ENCODE assay signal across 8 cellular contexts in genomic region chr10:24196426-24197039, GRCh38. TPM values are rescaled to one million over a fixed set of nuclear protein-coding genes. Genes with fewer than 3 reads are reported as not detected.
DNase-seq lines count a peak whose midpoint lies in the region; ATAC-seq, FAIRE-seq and TF ChIP-seq lines count a peak whose summit lies in the region.

No MANE protein-coding gene starts in this region.

- H3K79me2 ChIP-seq in astrocyte (ENCODE audit: insufficient read depth, low read length): no peaks in the 10 kb centered on the region

- H3K36me3 Mint-ChIP-seq in astrocyte (ENCODE audit: low read depth, unreplicated experiment): no peaks in the 10 kb centered on the region

- no peak for FAIRE-seq in astrocyte (lab: Jason Lieb, UNC)

- no peak overlapping the region for H3K9ac ChIP-seq in astrocyte (ENCODE audit: low read length)

- DNase-seq in G401 (ENCODE audit: low spot score) (peak; percentile 68), Kasumi-1 (lab: John Stamatoyannopoulos, UW) (peak; percentile 80 to 85), T-helper 1 cell (peak; percentile 18 to 61 (median 27)), astrocyte (ENCODE audit: low read depth) (peak; percentile 22), hippocampal formation (lab: John Stamatoyannopoulos, UW) (peak; percentile 44 to 48), spleen (no peak), mesenteric fat pad (ENCODE audit: low spot score) (no peak)

- H3K36me3 ChIP-seq in astrocyte (ENCODE audit: insufficient read depth, low read length): no peaks in the 10 kb centered on the region
- H3K36me3 ChIP-seq in spleen: no peaks in the 10 kb centered on the region

- H3K9me3 Mint-ChIP-seq in astrocyte (ENCODE audit: unreplicated experiment): no peaks in the 10 kb centered on the region

- H3K4me3 Mint-ChIP-seq in astrocyte (ENCODE audit: unreplicated experiment): no peak overlapping the region

- H3K4me2 ChIP-seq in astrocyte (ENCODE audit: low read length): no peak overlapping the region

- no peaks in the 10 kb centered on the region for H3K27me3 Mint-ChIP-seq in astrocyte (ENCODE audit: low read depth, unreplicated experiment)

- WGBS in spleen, 5 donors: 25 to 29% (median 26%) methylated on average over 11 of the region's 11 CpGs

- no peak for TF ChIP-seq POLR2A in spleen (IDR thresholded peaks at IDR 0.05)

- H3K4me1 ChIP-seq in astrocyte (ENCODE audit: insufficient read depth, low read length): no peaks in the 10 kb centered on the region
- peaks cover 0 to 4% (median 0%) of the 10 kb centered on the region in 6 donors for H3K4me1 ChIP-seq in spleen

- intact Hi-C loops in spleen (cut with DNase I; ENCODE audit: low total_unique reads): loop anchor here (5.0 to 10.0 kb wide), 2 partner anchors 199 to 882 kb away; no protein-coding TSS in a partner anchor

- H3K4me3 ChIP-seq in astrocyte (ENCODE audit: insufficient read depth, low read depth, low read length) (no peak overlapping the region), spleen (no peak overlapping the region)

- no peaks in the 10 kb centered on the region for H3K4me1 Mint-ChIP-seq in astrocyte (ENCODE audit: low read depth, unreplicated experiment)

- H2AFZ ChIP-seq in astrocyte (ENCODE audit: low read depth, low read length): no peak overlapping the region

- in situ Hi-C loops in G401 (cut with HindIII; ENCODE audit: low sequenced_read_pairs): no loop called here

- H4K20me1 ChIP-seq in astrocyte (ENCODE audit: insufficient read depth, low read length): no peaks in the 10 kb centered on the region

- H3K9me3 ChIP-seq in astrocyte (ENCODE audit: insufficient read depth, low read depth, low read length) (no peaks in the 10 kb centered on the region), spleen (no peaks in the 10 kb centered on the region)

- no peaks in the 10 kb centered on the region for H3K27me3 ChIP-seq in astrocyte (ENCODE audit: insufficient read depth, low read length)
- H3K27me3 ChIP-seq in spleen (replicated peaks in 1 of 7): no peaks in the 10 kb centered on the region

- TF ChIP-seq CTCF in astrocyte (IDR thresholded peaks at IDR 0.05; ENCODE audit: insufficient read depth, low read depth, low read length): peak; percentile 98
- TF ChIP-seq CTCF in spleen (IDR thresholded peaks at IDR 0.05 in 8 of 11, conservative IDR thresholded peaks at IDR 0.05 in 3 of 11): peak in 10 of 11 experiments; percentile 59 to 90 (median 85)

- H3K27ac Mint-ChIP-seq in astrocyte (ENCODE audit: unreplicated experiment): no peak overlapping the region

- H3K27ac ChIP-seq in astrocyte (ENCODE audit: low read depth, low read length) (no peak overlapping the region), spleen (no peak overlapping the region)

- ATAC-seq in GM21723 (IDR thresholded peaks at IDR 0.05; ENCODE audit: unreplicated experiment): peak; percentile 89

RNA-seq across cellular contexts. Expression of gene KIAA1217, which starts 12.4 kb away (rescaled TPM):
- total RNA-seq in G401 (2014; rRNA removed; shearing (Covaris generic)): 0.31 and 2.1 TPM in 2 replicates
- 31.8 and 43.5 TPM in 2 replicates for total RNA-seq in astrocyte
- total RNA-seq in spleen: 10 to 100 TPM; 14.8 to 40.7 (median 27.4) TPM
- 1 to 10 TPM; 2.2 to 5.2 (median 3.0) TPM for polyA plus RNA-seq in spleen
- total RNA-seq in mesenteric fat pad: 74.8 TPM

Comparison
In these comparisons a context has a peak if more than half of its experiments do, and no peak if none do; other contexts are left out.
1. DNase-seq: peak in G401 (single experiment), Kasumi-1 (2 of 2), T-helper 1 cell (5 of 5), astrocyte (single experiment) and hippocampal formation (2 of 2); none in spleen (single experiment) and mesenteric fat pad (single experiment).